Comparison of ENCODE assay signal across 23 cellular contexts in genomic region chr2:28364611-28365010, GRCh38. TPM values are rescaled to one million over a fixed set of nuclear protein-coding genes. Genes with fewer than 3 reads are reported as not detected.
A peak's percentile ranks its signal among the peaks of the same experiment; 100 is the strongest.
DNase-seq lines count a peak whose midpoint lies in the region; ATAC-seq, FAIRE-seq and TF ChIP-seq lines count a peak whose summit lies in the region.
"Had no signal": no experiment of that assay in that cellular context is flagged by ENCODE, and none has a peak within 500 bp of the region (broad histone marks: within the 10 kb centered on the region; RNA-seq: fewer than 3 reads in every experiment).

No MANE protein-coding gene starts in this region.

- no peak overlapping the region for H3K56ac ChIP-seq in mesendoderm (ENCODE audit: low read length)

- H3K27me3 ChIP-seq in SJCRH30, result no peaks in the 10 kb centered on the region
- no peaks in the 10 kb centered on the region for H3K27me3 ChIP-seq in mesendoderm (ENCODE audit: insufficient read depth, low read length, poor library complexity)
- no peaks in the 10 kb centered on the region for H3K27me3 ChIP-seq in endodermal cell (ENCODE audit: control insufficient read depth, insufficient read depth, low read length, poor library complexity, severe bottlenecking)
- H3K27me3 ChIP-seq in SK-N-SH (ENCODE audit: insufficient read depth), result no peaks in the 10 kb centered on the region
- H3K27me3 ChIP-seq: body of pancreas, neural progenitor cell, upper lobe of right lung had no signal

- H3K79me2 ChIP-seq in mesendoderm (ENCODE audit: control insufficient read depth, insufficient read depth, low read length), result no peaks in the 10 kb centered on the region
- no peaks in the 10 kb centered on the region for H3K79me2 ChIP-seq in SK-N-SH (ENCODE audit: insufficient read depth)

- CTCF ChIA-PET in SK-N-SH (lab: Yijun Ruan, JAX), result interaction anchor here (0.8 to 1.0 kb wide), 2 partner anchors 14 to 92 kb away, joined by 3 read pairs; no protein-coding TSS in a partner anchor

- no peak for TF ChIP-seq EP300 in SK-N-SH (IDR thresholded peaks at IDR 0.05; ENCODE audit: borderline replicate concordance in 1 of 2, low read depth in 1 of 2, low read length in 1 of 2)

- ATAC-seq in activated T-cell treated with anti-CD3 and anti-CD28 coated beads, Interleukin-2, amount 50 U/mL, for 72 hours (replicated peaks in 1 of 2), result no peak
- ATAC-seq: activated naive CD4-positive, alpha-beta T cell treated with anti-CD3 and anti-CD28 coated beads, Interleukin-2, amount 50 U/mL, for 72 hours; activated T-cell treated with anti-CD3 and anti-CD28 coated beads, Interleukin-2, amount 50 U/mL, for 4 hours; body of pancreas; CD8-positive, alpha-beta T cell; Right ventricle myocardium inferior; T-cell; upper lobe of right lung had no signal

- H3K9me2 ChIP-seq in SK-N-SH, result no peaks in the 10 kb centered on the region

- H4K20me1 ChIP-seq in SK-N-SH (ENCODE audit: insufficient read depth), result no peaks in the 10 kb centered on the region

- no peak overlapping the region for H4K8ac ChIP-seq in mesendoderm (ENCODE audit: low read depth, low read length)

- no peak for TF ChIP-seq RAD21 in SK-N-SH (IDR thresholded peaks at IDR 0.05; ENCODE audit: low read length)

- TF ChIP-seq CTCF in endodermal cell (conservative IDR thresholded peaks at IDR 0.05) (no peak), SK-N-SH (IDR thresholded peaks at IDR 0.05) (no peak)

- H3K4ac ChIP-seq in mesendoderm (ENCODE audit: low read depth, low read length), result no peak overlapping the region

- H3K4me2 ChIP-seq in mesendoderm (ENCODE audit: low read length) (no peak overlapping the region), SK-N-SH (no peak overlapping the region)
- H3K4me2 ChIP-seq: neural progenitor cell had no signal

- H3K4me1 Mint-ChIP-seq in activated T-cell treated with anti-CD3 and anti-CD28 coated beads, Interleukin-2, amount 50 U/mL, for 72 hours (ENCODE audit: low read depth), result peaks cover 79% of the 10 kb centered on the region
- peaks cover 22% of the 10 kb centered on the region for H3K4me1 Mint-ChIP-seq in endodermal cell

- H3K9me3 Mint-ChIP-seq in activated T-cell treated with anti-CD3 and anti-CD28 coated beads, Interleukin-2, amount 50 U/mL, for 72 hours, result no peaks in the 10 kb centered on the region
- H3K9me3 Mint-ChIP-seq in endodermal cell, result no peaks in the 10 kb centered on the region
- H3K9me3 Mint-ChIP-seq: activated CD4-positive, alpha-beta memory T cell treated with anti-CD3 and anti-CD28 coated beads for 36 hours; activated naive CD4-positive, alpha-beta T cell treated with anti-CD3 and anti-CD28 coated beads, Interleukin-2, amount 50 U/mL, for 72 hours; activated T-cell treated with anti-CD3 and anti-CD28 coated beads, Interleukin-2, amount 50 U/mL, for 4 hours; CD8-positive, alpha-beta T cell; neural progenitor cell; T-cell had no signal

- no peak overlapping the region for H2BK5ac ChIP-seq in mesendoderm (ENCODE audit: low read length)

- peak overlapping the region; percentile 1 for H3K27ac Mint-ChIP-seq in activated T-cell treated with anti-CD3 and anti-CD28 coated beads, Interleukin-2, amount 50 U/mL, for 72 hours
- no peak overlapping the region for H3K27ac Mint-ChIP-seq in endodermal cell
- H3K27ac Mint-ChIP-seq: activated CD4-positive, alpha-beta memory T cell treated with anti-CD3 and anti-CD28 coated beads for 36 hours; activated naive CD4-positive, alpha-beta T cell treated with anti-CD3 and anti-CD28 coated beads, Interleukin-2, amount 50 U/mL, for 72 hours; CD8-positive, alpha-beta T cell; neural progenitor cell had no signal

- no peak overlapping the region for H3K4me3 ChIP-seq in SJCRH30
- no peak overlapping the region for H3K4me3 ChIP-seq in mesendoderm (ENCODE audit: low read length)
- H3K4me3 ChIP-seq in endodermal cell (ENCODE audit: low read length), result no peak overlapping the region
- H3K4me3 ChIP-seq in SK-N-SH (ENCODE audit: low read depth in 2 of 2, low read length in 1 of 2), result no peak overlapping the region
- H3K4me3 ChIP-seq: body of pancreas, coronary artery, neural progenitor cell, upper lobe of right lung had no signal

- H3K79me1 ChIP-seq in mesendoderm (ENCODE audit: low read length), result no peaks in the 10 kb centered on the region

- H4K5ac ChIP-seq in mesendoderm (ENCODE audit: low read length), result no peak overlapping the region

- H3K9ac ChIP-seq in mesendoderm (ENCODE audit: low read length) (no peak overlapping the region), endodermal cell (ENCODE audit: extremely low read depth, low read length, poor library complexity, severe bottlenecking) (no peak overlapping the region), SK-N-SH (no peak overlapping the region)
- H3K9ac ChIP-seq: neural progenitor cell had no signal

- POLR2A ChIA-PET in SK-N-SH (lab: Yijun Ruan, JAX), result interaction anchor here (2.1 kb wide), 1 partner anchor 8 kb away, joined by 15 read pairs; no protein-coding TSS in a partner anchor

- no peak overlapping the region for H2BK120ac ChIP-seq in mesendoderm (ENCODE audit: low read depth, low read length)

- peak; percentile 37 for FAIRE-seq in urothelium cell line (lab: Jason Lieb, UNC)

- peaks cover 72% of the 10 kb centered on the region for H3K4me1 ChIP-seq in SJCRH30
- peaks cover 6% of the 10 kb centered on the region for H3K4me1 ChIP-seq in mesendoderm (ENCODE audit: control insufficient read depth, low read depth, low read length)
- H3K4me1 ChIP-seq in endodermal cell (ENCODE audit: control insufficient read depth, insufficient read depth, low read length), result no peaks in the 10 kb centered on the region
- peaks cover 4 to 39% of the 10 kb centered on the region in 2 experiments; a peak in 2 of 4 replicates for H3K4me1 ChIP-seq in SK-N-SH (ENCODE audit: control insufficient read depth in 1 of 2, insufficient read depth in 2 of 2, low read depth in 1 of 2, low read length in 1 of 2)
- H3K4me1 ChIP-seq: body of pancreas had no signal

- no peak for DNase-seq in activated T-cell treated with anti-CD3 and anti-CD28 coated beads, Interleukin-2, amount 50 U/mL, for 72 hours
- no peak for DNase-seq in activated T-cell treated with anti-CD3 and anti-CD28 coated beads for 4 hours
- DNase-seq in SJCRH30, result peak; percentile 71 to 73
- DNase-seq in mesendoderm, result peak; percentile 21
- no peak for DNase-seq in urothelium cell line (ENCODE audit: low spot score)
- no peak for DNase-seq in GM03348 (ENCODE audit: low spot score)
- DNase-seq in endodermal cell, result no peak
- no peak for DNase-seq in SK-N-SH
- DNase-seq: activated CD4-positive, alpha-beta memory T cell treated with anti-CD3 and anti-CD28 coated beads for 36 hours; activated T-cell treated with anti-CD3 and anti-CD28 coated beads, Interleukin-2, amount 50 U/mL, for 4 hours; body of pancreas; CD8-positive, alpha-beta T cell; mesenchymal stem cell; NCI-H1417 treated with DMSO at 0.1 percent for 48 hours; NCI-H526; stimulated activated CD4-positive, alpha-beta T cell treated with anti-CD3 and anti-CD28 coated beads, Interleukin-4, amount 100 ng/mL, for 4 hours; T-cell; upper lobe of right lung had no signal

- H3K36me3 ChIP-seq in SJCRH30, result no peaks in the 10 kb centered on the region
- no peaks in the 10 kb centered on the region for H3K36me3 ChIP-seq in mesendoderm (ENCODE audit: control insufficient read depth, insufficient read depth, low read length)
- H3K36me3 ChIP-seq in endodermal cell (ENCODE audit: control insufficient read depth, insufficient read depth, low read length), result no peaks in the 10 kb centered on the region
- no peaks in the 10 kb centered on the region for H3K36me3 ChIP-seq in SK-N-SH (replicated peaks in 1 of 2; ENCODE audit: control insufficient read depth in 1 of 2, insufficient read depth in 2 of 2, low read length in 1 of 2)
- H3K36me3 ChIP-seq: neural progenitor cell, upper lobe of right lung had no signal

- no peak overlapping the region for H3K23ac ChIP-seq in mesendoderm (ENCODE audit: low read length)

- H3K27me3 Mint-ChIP-seq in activated T-cell treated with anti-CD3 and anti-CD28 coated beads, Interleukin-2, amount 50 U/mL, for 72 hours (ENCODE audit: low read depth), result no peaks in the 10 kb centered on the region
- peaks cover 3% of the 10 kb centered on the region for H3K27me3 Mint-ChIP-seq in endodermal cell (ENCODE audit: insufficient read depth)
- H3K27me3 Mint-ChIP-seq: activated CD4-positive, alpha-beta memory T cell treated with anti-CD3 and anti-CD28 coated beads for 36 hours; T-cell had no signal

- H2AFZ ChIP-seq in SK-N-SH (ENCODE audit: low read depth), result no peak overlapping the region
- H2AFZ ChIP-seq: neural progenitor cell had no signal

- no peaks in the 10 kb centered on the region for H3K9me3 ChIP-seq in SJCRH30 (replicated peaks)
- H3K9me3 ChIP-seq in endodermal cell (ENCODE audit: control insufficient read depth, low read length), result no peaks in the 10 kb centered on the region
- H3K9me3 ChIP-seq in SK-N-SH, result no peaks in the 10 kb centered on the region
- H3K9me3 ChIP-seq: body of pancreas, upper lobe of right lung had no signal

- peak overlapping the region in 1 of 2 donors; percentile 28 for H3K4me3 Mint-ChIP-seq in activated T-cell treated with anti-CD3 and anti-CD28 coated beads, Interleukin-2, amount 50 U/mL, for 72 hours
- no peak overlapping the region for H3K4me3 Mint-ChIP-seq in endodermal cell
- H3K4me3 Mint-ChIP-seq: activated CD4-positive, alpha-beta memory T cell treated with anti-CD3 and anti-CD28 coated beads for 36 hours; activated T-cell treated with anti-CD3 and anti-CD28 coated beads, Interleukin-2, amount 50 U/mL, for 4 hours; CD8-positive, alpha-beta T cell; neural progenitor cell had no signal

- no peak overlapping the region for H2BK15ac ChIP-seq in mesendoderm (replicated peaks; ENCODE audit: low read depth)

- WGBS in mesendoderm (ENCODE audit: extremely low coverage, insufficient coverage, low lambda C conversion rate), result no CpG with 5 or more reads among the region's 3 CpGs
- 94 to 96% methylated on average over 2 to 3 of the region's 3 CpGs for WGBS in endodermal cell (ENCODE audit: insufficient coverage in 1 of 2, insufficient read length in 1 of 2), 2 experiments
- WGBS in SK-N-SH (ENCODE audit: low lambda C conversion rate), result 78% methylated on average over 3 of the region's 3 CpGs

- H3F3A ChIP-seq in SK-N-SH (replicated peaks; ENCODE audit: insufficient read depth), result no peaks in the 10 kb centered on the region

- H3K27ac ChIP-seq in SJCRH30 (peak overlapping the region; percentile 94), mesendoderm (ENCODE audit: low read depth, low read length) (no peak overlapping the region), endodermal cell (ENCODE audit: low read depth, low read length) (no peak overlapping the region), SK-N-SH (ENCODE audit: low read depth in 2 of 2, low read length in 1 of 2) (no peak overlapping the region)
- H3K27ac ChIP-seq: body of pancreas, coronary artery, neural progenitor cell, upper lobe of right lung, VCaP had no signal

- no peak overlapping the region for H2AK5ac ChIP-seq in mesendoderm (ENCODE audit: low read length)

- H3K18ac ChIP-seq in mesendoderm (ENCODE audit: low read length), result no peak overlapping the region

- no peaks in the 10 kb centered on the region for H3K36me3 Mint-ChIP-seq in activated T-cell treated with anti-CD3 and anti-CD28 coated beads, Interleukin-2, amount 50 U/mL, for 72 hours (ENCODE audit: insufficient read depth in 2 of 2)
- no peaks in the 10 kb centered on the region for H3K36me3 Mint-ChIP-seq in endodermal cell (ENCODE audit: low read depth)
- H3K36me3 Mint-ChIP-seq: activated CD4-positive, alpha-beta memory T cell treated with anti-CD3 and anti-CD28 coated beads for 36 hours; activated naive CD4-positive, alpha-beta T cell treated with anti-CD3 and anti-CD28 coated beads, Interleukin-2, amount 50 U/mL, for 72 hours; CD8-positive, alpha-beta T cell; neural progenitor cell; T-cell had no signal

RNA-seq across cellular contexts. Expression of gene FOSL2, which starts 28.0 kb away (rescaled TPM):
- total RNA-seq in activated T-cell treated with anti-CD3 and anti-CD28 coated beads, Interleukin-2, amount 50 U/mL, for 72 hours, result 100 to 1,000 TPM; 176 to 248 TPM
- 30.0 and 30.7 TPM in 2 replicates for total RNA-seq in SJCRH30 (2014; rRNA removed; shearing (Covaris generic))
- polyA plus RNA-seq in mesendoderm (2013, experiment 1 of 2), result 4.6 TPM
- polyA plus RNA-seq in mesendoderm (2013, experiment 2 of 2), result 4.9 TPM
- 1 to 10 TPM; 1.4 to 3.8 TPM for total RNA-seq in endodermal cell
- 2.7 TPM for polyA plus RNA-seq in endodermal cell (2013, experiment 1 of 2)
- polyA plus RNA-seq in endodermal cell (2013, experiment 2 of 2), result 2.6 TPM
- polyA plus RNA-seq in SK-N-SH (2012; rRNA removed), result 30.1 and 41.7 TPM in 2 replicates
- polyA plus RNA-seq in SK-N-SH (2012; cell fraction: cytosol; rRNA removed), result 20.1 and 23.0 TPM in 2 replicates
- 50.5 and 72.9 TPM in 2 replicates for polyA plus RNA-seq in SK-N-SH (2012; cell fraction: nucleus; rRNA removed)

Comparison
In these comparisons a context has a peak if more than half of its experiments do, and no peak if none do; other contexts are left out.
1. DNase-seq: peak in SJCRH30 (2 of 2) and mesendoderm (single experiment); none in activated T-cell treated with anti-CD3 and anti-CD28 coated beads, Interleukin-2, amount 50 U/mL, for 72 hours (0 of 2), activated T-cell treated with anti-CD3 and anti-CD28 coated beads for 4 hours (single experiment), urothelium cell line (single experiment), GM03348 (single experiment), endodermal cell (single experiment) and SK-N-SH (single experiment).